In the genomic region with DNA sequence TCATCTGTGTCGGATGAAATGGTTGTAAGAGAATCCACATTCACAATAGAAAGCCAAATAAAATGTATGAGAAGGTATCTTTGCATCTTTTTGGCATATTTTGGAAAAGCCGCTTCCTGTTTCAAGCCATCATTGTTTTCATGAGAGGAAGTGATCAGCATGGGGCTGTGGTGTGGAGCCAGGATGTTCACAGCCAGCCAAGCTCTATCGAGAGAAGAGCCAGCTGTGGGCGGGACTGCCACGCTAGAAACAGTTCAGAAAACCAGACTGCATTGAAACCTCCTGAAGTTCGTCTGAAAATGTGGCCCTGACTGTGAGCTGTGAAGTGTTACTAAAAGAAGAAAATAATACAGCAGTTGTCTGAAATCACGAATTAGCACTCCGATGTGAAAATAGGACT, we compare ENCODE assay signal across 1 cellular context.
TF ChIP-seq lines count a peak whose summit lies in the region.

No MANE protein-coding gene starts in this region.

TF ChIP-seq in H1, 55 proteins besides CTCF, POLR2A, EP300 and RAD21 (continued from another document):
- TF ChIP-seq, protein P1, sequence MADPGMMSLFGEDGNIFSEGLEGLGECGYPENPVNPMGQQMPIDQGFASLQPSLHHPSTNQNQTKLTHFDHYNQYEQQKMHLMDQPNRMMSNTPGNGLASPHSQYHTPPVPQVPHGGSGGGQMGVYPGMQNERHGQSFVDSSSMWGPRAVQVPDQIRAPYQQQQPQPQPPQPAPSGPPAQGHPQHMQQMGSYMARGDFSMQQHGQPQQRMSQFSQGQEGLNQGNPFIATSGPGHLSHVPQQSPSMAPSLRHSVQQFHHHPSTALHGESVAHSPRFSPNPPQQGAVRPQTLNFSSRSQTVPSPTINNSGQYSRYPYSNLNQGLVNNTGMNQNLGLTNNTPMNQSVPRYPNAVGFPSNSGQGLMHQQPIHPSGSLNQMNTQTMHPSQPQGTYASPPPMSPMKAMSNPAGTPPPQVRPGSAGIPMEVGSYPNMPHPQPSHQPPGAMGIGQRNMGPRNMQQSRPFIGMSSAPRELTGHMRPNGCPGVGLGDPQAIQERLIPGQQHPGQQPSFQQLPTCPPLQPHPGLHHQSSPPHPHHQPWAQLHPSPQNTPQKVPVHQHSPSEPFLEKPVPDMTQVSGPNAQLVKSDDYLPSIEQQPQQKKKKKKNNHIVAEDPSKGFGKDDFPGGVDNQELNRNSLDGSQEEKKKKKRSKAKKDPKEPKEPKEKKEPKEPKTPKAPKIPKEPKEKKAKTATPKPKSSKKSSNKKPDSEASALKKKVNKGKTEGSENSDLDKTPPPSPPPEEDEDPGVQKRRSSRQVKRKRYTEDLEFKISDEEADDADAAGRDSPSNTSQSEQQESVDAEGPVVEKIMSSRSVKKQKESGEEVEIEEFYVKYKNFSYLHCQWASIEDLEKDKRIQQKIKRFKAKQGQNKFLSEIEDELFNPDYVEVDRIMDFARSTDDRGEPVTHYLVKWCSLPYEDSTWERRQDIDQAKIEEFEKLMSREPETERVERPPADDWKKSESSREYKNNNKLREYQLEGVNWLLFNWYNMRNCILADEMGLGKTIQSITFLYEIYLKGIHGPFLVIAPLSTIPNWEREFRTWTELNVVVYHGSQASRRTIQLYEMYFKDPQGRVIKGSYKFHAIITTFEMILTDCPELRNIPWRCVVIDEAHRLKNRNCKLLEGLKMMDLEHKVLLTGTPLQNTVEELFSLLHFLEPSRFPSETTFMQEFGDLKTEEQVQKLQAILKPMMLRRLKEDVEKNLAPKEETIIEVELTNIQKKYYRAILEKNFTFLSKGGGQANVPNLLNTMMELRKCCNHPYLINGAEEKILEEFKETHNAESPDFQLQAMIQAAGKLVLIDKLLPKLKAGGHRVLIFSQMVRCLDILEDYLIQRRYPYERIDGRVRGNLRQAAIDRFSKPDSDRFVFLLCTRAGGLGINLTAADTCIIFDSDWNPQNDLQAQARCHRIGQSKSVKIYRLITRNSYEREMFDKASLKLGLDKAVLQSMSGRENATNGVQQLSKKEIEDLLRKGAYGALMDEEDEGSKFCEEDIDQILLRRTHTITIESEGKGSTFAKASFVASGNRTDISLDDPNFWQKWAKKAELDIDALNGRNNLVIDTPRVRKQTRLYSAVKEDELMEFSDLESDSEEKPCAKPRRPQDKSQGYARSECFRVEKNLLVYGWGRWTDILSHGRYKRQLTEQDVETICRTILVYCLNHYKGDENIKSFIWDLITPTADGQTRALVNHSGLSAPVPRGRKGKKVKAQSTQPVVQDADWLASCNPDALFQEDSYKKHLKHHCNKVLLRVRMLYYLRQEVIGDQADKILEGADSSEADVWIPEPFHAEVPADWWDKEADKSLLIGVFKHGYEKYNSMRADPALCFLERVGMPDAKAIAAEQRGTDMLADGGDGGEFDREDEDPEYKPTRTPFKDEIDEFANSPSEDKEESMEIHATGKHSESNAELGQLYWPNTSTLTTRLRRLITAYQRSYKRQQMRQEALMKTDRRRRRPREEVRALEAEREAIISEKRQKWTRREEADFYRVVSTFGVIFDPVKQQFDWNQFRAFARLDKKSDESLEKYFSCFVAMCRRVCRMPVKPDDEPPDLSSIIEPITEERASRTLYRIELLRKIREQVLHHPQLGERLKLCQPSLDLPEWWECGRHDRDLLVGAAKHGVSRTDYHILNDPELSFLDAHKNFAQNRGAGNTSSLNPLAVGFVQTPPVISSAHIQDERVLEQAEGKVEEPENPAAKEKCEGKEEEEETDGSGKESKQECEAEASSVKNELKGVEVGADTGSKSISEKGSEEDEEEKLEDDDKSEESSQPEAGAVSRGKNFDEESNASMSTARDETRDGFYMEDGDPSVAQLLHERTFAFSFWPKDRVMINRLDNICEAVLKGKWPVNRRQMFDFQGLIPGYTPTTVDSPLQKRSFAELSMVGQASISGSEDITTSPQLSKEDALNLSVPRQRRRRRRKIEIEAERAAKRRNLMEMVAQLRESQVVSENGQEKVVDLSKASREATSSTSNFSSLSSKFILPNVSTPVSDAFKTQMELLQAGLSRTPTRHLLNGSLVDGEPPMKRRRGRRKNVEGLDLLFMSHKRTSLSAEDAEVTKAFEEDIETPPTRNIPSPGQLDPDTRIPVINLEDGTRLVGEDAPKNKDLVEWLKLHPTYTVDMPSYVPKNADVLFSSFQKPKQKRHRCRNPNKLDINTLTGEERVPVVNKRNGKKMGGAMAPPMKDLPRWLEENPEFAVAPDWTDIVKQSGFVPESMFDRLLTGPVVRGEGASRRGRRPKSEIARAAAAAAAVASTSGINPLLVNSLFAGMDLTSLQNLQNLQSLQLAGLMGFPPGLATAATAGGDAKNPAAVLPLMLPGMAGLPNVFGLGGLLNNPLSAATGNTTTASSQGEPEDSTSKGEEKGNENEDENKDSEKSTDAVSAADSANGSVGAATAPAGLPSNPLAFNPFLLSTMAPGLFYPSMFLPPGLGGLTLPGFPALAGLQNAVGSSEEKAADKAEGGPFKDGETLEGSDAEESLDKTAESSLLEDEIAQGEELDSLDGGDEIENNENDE (IDR thresholded peaks at IDR 0.05; ENCODE audit: insufficient replicate concordance, low read length), result no peak
- TF ChIP-seq SIX5 (IDR thresholded peaks at IDR 0.05; ENCODE audit: low read depth, low read length), result no peak
- no peak for TF ChIP-seq CBX5 (IDR thresholded peaks at IDR 0.05; ENCODE audit: low read depth, low read length)
- TF ChIP-seq JUND (IDR thresholded peaks at IDR 0.05; ENCODE audit: low read length), result no peak
